8 cellular contexts compared by ENCODE assay signal in genomic region chr3:87088366-87088983, GRCh38.
A peak's percentile ranks its signal among the peaks of the same experiment; 100 is the strongest.
DNase-seq lines count a peak whose midpoint lies in the region; ATAC-seq and TF ChIP-seq lines count a peak whose summit lies in the region.

No MANE protein-coding gene starts in this region.

- POLR2A ChIA-PET in activated CD4-positive, alpha-beta T cell treated with anti-CD3 and anti-CD28 coated beads, Interleukin-2, amount 10 ng/mL, durations not matched to agents 7 days and 5 days (lab: Charles Lee): no interaction called here

- TF ChIP-seq POLR2A in stomach (IDR thresholded peaks at IDR 0.05): no peak

- peaks cover 15% of the 10 kb centered on the region for H3K4me1 Mint-ChIP-seq in activated CD4-positive, alpha-beta T cell treated with anti-CD3 and anti-CD28 coated beads, Interleukin-2, amount 10 ng/mL, durations not matched to agents 7 days and 5 days

- peaks cover 5% of the 10 kb centered on the region for H3K27me3 Mint-ChIP-seq in activated CD4-positive, alpha-beta T cell treated with anti-CD3 and anti-CD28 coated beads, Interleukin-2, amount 10 ng/mL, durations not matched to agents 7 days and 5 days

- H3K27ac Mint-ChIP-seq in activated CD4-positive, alpha-beta T cell treated with anti-CD3 and anti-CD28 coated beads, Interleukin-2, amount 10 ng/mL, durations not matched to agents 7 days and 5 days: peak overlapping the region; percentile 36

- intact Hi-C loops in stomach (cut with DNase I; ENCODE audit: low total_unique reads): no loop called here

- ATAC-seq in HG03108 (IDR thresholded peaks at IDR 0.05; ENCODE audit: unreplicated experiment): no peak

- H3K27me3 ChIP-seq in stomach: no peaks in the 10 kb centered on the region

- DNase-seq in activated CD4-positive, alpha-beta T cell treated with anti-CD3 and anti-CD28 coated beads, Interleukin-2, amount 10 ng/mL, durations not matched to agents 7 days and 5 days: no peak
- DNase-seq in activated CD4-positive, alpha-beta T cell treated with anti-CD3 and anti-CD28 coated beads, Interleukin-2, amount 50 U/mL, for 1 hour: no peak
- DNase-seq in NCI-H69 (lab: John Stamatoyannopoulos, UW) (peak; percentile 21), fibroblast of the aortic adventitia (ENCODE audit: low read depth) (peak; percentile 52), stomach (no peak), GOT3 (lab: John Stamatoyannopoulos, UW) (no peak), glomerular visceral epithelial cell (ENCODE audit: extremely low spot score) (no peak)

- H3K36me3 Mint-ChIP-seq in activated CD4-positive, alpha-beta T cell treated with anti-CD3 and anti-CD28 coated beads, Interleukin-2, amount 10 ng/mL, durations not matched to agents 7 days and 5 days (ENCODE audit: low read depth): no peaks in the 10 kb centered on the region

- H3K27ac ChIP-seq in stomach: peak overlapping the region; percentile 54 to 86 (median 80)

- H3K4me1 ChIP-seq in stomach: peaks cover 0 to 13% (median 11%) of the 10 kb centered on the region in 4 donors

- CTCF ChIA-PET in activated CD4-positive, alpha-beta T cell treated with anti-CD3 and anti-CD28 coated beads, Interleukin-2, amount 10 ng/mL, durations not matched to agents 7 days and 5 days (lab: Charles Lee): no interaction called here

- TF ChIP-seq EP300 in stomach (IDR thresholded peaks at IDR 0.05): no peak

- no peak for TF ChIP-seq CTCF in fibroblast of the aortic adventitia (IDR thresholded peaks at IDR 0.05; ENCODE audit: insufficient read depth, low read length)
- no peak for TF ChIP-seq CTCF in stomach (IDR thresholded peaks at IDR 0.05)

- peak overlapping the region; percentile 70 for H3K4me3 ChIP-seq in fibroblast of the aortic adventitia (ENCODE audit: low read depth, low read length)
- peak overlapping the region; percentile 51 to 68 (median 68) for H3K4me3 ChIP-seq in stomach

- H3K9me3 Mint-ChIP-seq in activated CD4-positive, alpha-beta T cell treated with anti-CD3 and anti-CD28 coated beads, Interleukin-2, amount 10 ng/mL, durations not matched to agents 7 days and 5 days: no peaks in the 10 kb centered on the region

- no peaks in the 10 kb centered on the region for H3K36me3 ChIP-seq in stomach

- H3K4me3 Mint-ChIP-seq in activated CD4-positive, alpha-beta T cell treated with anti-CD3 and anti-CD28 coated beads, Interleukin-2, amount 10 ng/mL, durations not matched to agents 7 days and 5 days: peak overlapping the region; percentile 70

- no peaks in the 10 kb centered on the region for H3K9me3 ChIP-seq in stomach

- WGBS in stomach, 5 donors: 32 to 60% (median 46%) methylated on average over 15 of the region's 15 CpGs

Comparison
In these comparisons a context has a peak if more than half of its experiments do, and no peak if none do; other contexts are left out.
1. DNase-seq: peak in NCI-H69 (single experiment) and fibroblast of the aortic adventitia (single experiment); none in activated CD4-positive, alpha-beta T cell treated with anti-CD3 and anti-CD28 coated beads, Interleukin-2, amount 10 ng/mL, durations not matched to agents 7 days and 5 days (single experiment), activated CD4-positive, alpha-beta T cell treated with anti-CD3 and anti-CD28 coated beads, Interleukin-2, amount 50 U/mL, for 1 hour (single experiment), stomach (single experiment), GOT3 (single experiment) and glomerular visceral epithelial cell (single experiment).